Comparison of ENCODE assay signal across 1 cellular context in the genomic region with DNA sequence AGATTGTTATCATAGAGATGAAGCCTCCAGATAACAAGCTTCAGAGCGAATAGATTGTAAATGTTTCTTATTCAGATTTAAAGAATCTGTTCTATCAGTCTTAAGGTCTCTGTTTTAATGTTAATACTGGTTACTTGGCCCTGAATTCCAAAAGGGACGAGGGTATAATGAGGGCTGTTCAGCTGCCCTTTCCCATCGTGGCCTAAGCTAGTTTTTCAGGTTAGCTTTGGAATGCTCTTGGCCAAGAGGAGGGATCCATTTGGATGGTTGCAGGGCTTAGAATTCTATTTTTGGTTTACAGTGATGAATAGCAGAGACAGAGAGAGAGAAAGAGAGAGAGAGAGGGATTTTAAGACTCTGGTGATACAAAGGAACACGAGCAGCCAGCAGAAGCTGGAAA.
TF ChIP-seq lines count a peak whose summit lies in the region.

No MANE protein-coding gene starts in this region.

TF ChIP-seq in WTC11, 78 proteins besides CTCF, POLR2A, EP300 and RAD21 (continued from another document):
- TF ChIP-seq MXD4 (CRISPR knock-in tag; IDR thresholded peaks at IDR 0.05; ENCODE audit: borderline replicate concordance) (no peak), GABPB1 (CRISPR knock-in tag; IDR thresholded peaks at IDR 0.05) (no peak), SOX15 (CRISPR knock-in tag; IDR thresholded peaks at IDR 0.05) (no peak)
